In the genomic region with DNA sequence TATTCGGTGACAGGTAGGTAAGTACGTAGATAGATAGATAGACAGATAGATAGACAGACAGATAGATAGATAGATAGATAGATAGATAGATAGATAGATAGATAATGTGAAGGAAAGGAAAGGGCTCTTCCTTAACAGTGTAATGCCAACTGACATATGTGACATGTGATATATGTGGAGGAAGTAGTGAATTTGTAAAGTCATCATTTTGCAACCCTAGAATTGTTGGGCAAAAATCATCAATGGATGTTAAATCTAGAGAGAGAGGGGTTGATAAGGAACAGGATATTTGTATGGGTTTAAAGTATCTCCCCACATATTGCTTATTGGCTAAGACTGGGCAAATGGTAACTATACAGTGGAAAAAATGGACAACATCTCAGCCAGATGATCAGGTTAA, we compare ENCODE assay signal across 23 cellular contexts.
"Had no signal": no experiment of that assay in that cellular context is flagged by ENCODE, and none has a peak within 500 bp of the region (broad histone marks: within the 10 kb centered on the region; RNA-seq: fewer than 3 reads in every experiment).

No MANE protein-coding gene starts in this region.

- FAIRE-seq: colon, endothelial cell of umbilical vein, frontal cortex had no signal

- H3K36me3 Mint-ChIP-seq: immature natural killer cell had no signal

- H3K4me1 ChIP-seq: esophagus muscularis mucosa, foreskin keratinocyte, left lung, lower lobe of right lung had no signal

- H3K27me3 ChIP-seq: esophagus muscularis mucosa, foreskin keratinocyte, gastroesophageal sphincter, heart left ventricle, hepatocyte, left lung had no signal

- ATAC-seq: foreskin keratinocyte, gastroesophageal sphincter, heart left ventricle, left cardiac atrium, left lung, left ventricle myocardium superior, lower lobe of right lung, mucosa of descending colon had no signal

- H3K4me3 ChIP-seq: coronary artery, dorsolateral prefrontal cortex, esophagus muscularis mucosa, gastroesophageal sphincter, heart left ventricle, hepatocyte, left lung, lower lobe of right lung, mucosa of descending colon had no signal

- H3K9me3 Mint-ChIP-seq: immature natural killer cell, mesothelial cell of epicardium had no signal

- H3K9me3 ChIP-seq: esophagus muscularis mucosa, gastroesophageal sphincter, heart left ventricle, left lung, lower lobe of right lung, mucosa of descending colon had no signal

- H3K36me3 ChIP-seq: esophagus muscularis mucosa, gastroesophageal sphincter, heart left ventricle, left lung, lower lobe of right lung had no signal

- H3K27ac Mint-ChIP-seq: immature natural killer cell, mesothelial cell of epicardium had no signal

- H3K4me1 Mint-ChIP-seq: immature natural killer cell had no signal

- DNase-seq: dermis blood vessel endothelial cell; dorsolateral prefrontal cortex; effector CD4-positive, alpha-beta T cell; effector memory CD4-positive, alpha-beta T cell; foreskin keratinocyte; heart left ventricle; hypothalamus; immature natural killer cell; islet precursor cell; left cardiac atrium; left lung; left ventricle myocardium superior; lower lobe of right lung; mesenchymal stem cell; mucosa of descending colon had no signal

- H2AFZ ChIP-seq: hepatocyte had no signal

- H3K27ac ChIP-seq: coronary artery, dorsolateral prefrontal cortex, esophagus muscularis mucosa, foreskin keratinocyte, gastroesophageal sphincter, heart left ventricle, hepatocyte, left lung, lower lobe of right lung had no signal

- H3K4me3 Mint-ChIP-seq: immature natural killer cell, mesothelial cell of epicardium had no signal

- H3K4me2 ChIP-seq: hepatocyte had no signal
